Comparison of ENCODE assay signal across 13 cellular contexts in genomic region chr5:61599370-61600140, GRCh38.
DNase-seq lines count a peak whose midpoint lies in the region; ATAC-seq and TF ChIP-seq lines count a peak whose summit lies in the region.
"Had no signal": no experiment of that assay in that cellular context is flagged by ENCODE, and none has a peak within 500 bp of the region (broad histone marks: within the 10 kb centered on the region; RNA-seq: fewer than 3 reads in every experiment).

No MANE protein-coding gene starts in this region.

- DNase-seq in A172 (ENCODE audit: low spot score) (peak; percentile 50), H4 (ENCODE audit: low spot score) (peak; percentile 92), astrocyte of the spinal cord (ENCODE audit: low read depth, low spot score) (peak; percentile 30), left colon (no peak), ecto neural progenitor cell (ENCODE audit: low spot score) (no peak)
- DNase-seq: activated T-cell treated with anti-CD3 and anti-CD28 coated beads, Interleukin-2, amount 50 U/mL, for 72 hours; C1 segment of cervical spinal cord; stimulated activated CD4-positive, alpha-beta T cell treated with anti-CD3 and anti-CD28 coated beads, Interleukin-4, amount 100 ng/mL, for 1 hour; transverse colon had no signal

- no peak overlapping the region for H3K4me3 ChIP-seq in astrocyte of the spinal cord (ENCODE audit: low read depth, low read length)
- H3K4me3 ChIP-seq: transverse colon had no signal

- ATAC-seq in left colon, result peak; percentile 78
- no peak for ATAC-seq in GM21367 (IDR thresholded peaks at IDR 0.05; ENCODE audit: unreplicated experiment)
- no peak for ATAC-seq in GM21390 (IDR thresholded peaks at IDR 0.05; ENCODE audit: unreplicated experiment)
- ATAC-seq in GM21360 (IDR thresholded peaks at IDR 0.05; ENCODE audit: unreplicated experiment), result no peak
- ATAC-seq: activated T-cell treated with anti-CD3 and anti-CD28 coated beads, Interleukin-2, amount 50 U/mL, for 72 hours; natural killer cell treated with Interleukin-12 subunit alpha and Interleukin-12 subunit beta and Interleukin-15 and Interleukin-18, amount 100 ng/mL, for 72 hours had no signal

- TF ChIP-seq CTCF in astrocyte of the spinal cord (IDR thresholded peaks at IDR 0.05; ENCODE audit: low read depth, low read length), result no peak

- in situ Hi-C loops in astrocyte of the spinal cord (cut with HindIII; ENCODE audit: low sequenced_read_pairs), result no loop called here

- intact Hi-C loops in left colon (cut with DNase I, micrococcal nuclease), result no loop called here

Comparison
In these comparisons a context has a peak if more than half of its experiments do, and no peak if none do; other contexts are left out.
1. DNase-seq: peak in A172 (single experiment), H4 (single experiment) and astrocyte of the spinal cord (single experiment); none in left colon (0 of 2) and ecto neural progenitor cell (single experiment).